Comparison of ENCODE assay signal across 1 cellular context in the genomic region with DNA sequence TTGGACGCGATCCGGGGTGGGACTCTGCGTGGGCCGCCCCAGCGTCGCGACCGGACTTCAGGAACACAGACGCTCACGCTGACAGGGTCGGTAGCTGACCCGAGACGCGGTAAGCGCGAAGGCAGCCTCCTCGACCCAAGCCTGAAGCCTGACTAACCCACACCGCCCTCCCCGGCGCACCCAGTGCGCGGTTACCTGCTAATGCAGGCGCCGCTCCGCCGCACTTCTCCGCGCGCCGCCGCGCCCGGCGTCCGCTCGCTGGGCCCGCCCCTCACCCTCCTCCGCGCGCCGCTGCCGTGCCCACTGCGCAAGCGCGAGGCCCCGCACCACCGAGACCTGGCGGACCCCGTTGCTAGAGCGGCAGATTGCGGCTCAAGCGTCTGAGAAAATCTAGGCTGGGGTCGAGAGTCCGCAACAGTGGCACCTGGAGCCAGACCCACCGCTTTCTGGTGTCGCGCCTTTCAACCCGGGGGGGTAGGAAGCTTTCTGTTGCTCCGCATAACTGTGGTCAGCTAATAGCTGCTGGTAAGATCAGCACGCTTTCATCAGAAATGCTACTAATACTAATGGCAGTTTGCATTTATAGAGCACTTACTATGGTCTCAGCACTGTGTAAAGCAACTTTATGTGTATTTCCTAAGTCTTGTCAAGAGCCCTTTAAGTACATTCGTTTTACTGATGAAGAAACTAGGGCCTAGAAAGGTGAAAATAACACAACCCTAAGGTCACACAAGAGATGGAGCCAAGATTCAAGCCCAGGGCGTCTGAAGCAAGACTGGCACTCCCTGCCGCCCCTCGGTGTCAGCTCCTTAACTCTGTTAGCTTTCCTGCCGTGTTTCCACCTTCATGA.
TF ChIP-seq lines count a peak whose summit lies in the region.

A gene with protein sequence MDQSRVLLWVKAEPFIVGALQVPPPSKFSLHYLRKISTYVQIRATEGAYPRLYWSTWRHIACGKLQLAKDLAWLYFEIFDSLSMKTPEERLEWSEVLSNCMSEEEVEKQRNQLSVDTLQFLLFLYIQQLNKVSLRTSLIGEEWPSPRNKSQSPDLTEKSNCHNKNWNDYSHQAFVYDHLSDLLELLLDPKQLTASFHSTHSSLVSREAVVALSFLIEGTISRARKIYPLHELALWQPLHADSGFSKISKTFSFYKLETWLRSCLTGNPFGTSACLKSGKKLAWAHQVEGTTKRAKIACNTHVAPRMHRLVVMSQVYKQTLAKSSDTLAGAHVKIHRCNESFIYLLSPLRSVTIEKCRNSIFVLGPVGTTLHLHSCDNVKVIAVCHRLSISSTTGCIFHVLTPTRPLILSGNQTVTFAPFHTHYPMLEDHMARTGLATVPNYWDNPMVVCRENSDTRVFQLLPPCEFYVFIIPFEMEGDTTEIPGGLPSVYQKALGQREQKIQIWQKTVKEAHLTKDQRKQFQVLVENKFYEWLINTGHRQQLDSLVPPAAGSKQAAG (minus strand): TSS at position 268 of the 850 bp plus-strand sequence. CDS start 3,010 bp downstream, outside the sequence.

TF ChIP-seq in GM12878, 131 proteins besides CTCF, POLR2A, EP300 and RAD21 (continued from another document and continues in another):
- TF ChIP-seq, protein P1, sequence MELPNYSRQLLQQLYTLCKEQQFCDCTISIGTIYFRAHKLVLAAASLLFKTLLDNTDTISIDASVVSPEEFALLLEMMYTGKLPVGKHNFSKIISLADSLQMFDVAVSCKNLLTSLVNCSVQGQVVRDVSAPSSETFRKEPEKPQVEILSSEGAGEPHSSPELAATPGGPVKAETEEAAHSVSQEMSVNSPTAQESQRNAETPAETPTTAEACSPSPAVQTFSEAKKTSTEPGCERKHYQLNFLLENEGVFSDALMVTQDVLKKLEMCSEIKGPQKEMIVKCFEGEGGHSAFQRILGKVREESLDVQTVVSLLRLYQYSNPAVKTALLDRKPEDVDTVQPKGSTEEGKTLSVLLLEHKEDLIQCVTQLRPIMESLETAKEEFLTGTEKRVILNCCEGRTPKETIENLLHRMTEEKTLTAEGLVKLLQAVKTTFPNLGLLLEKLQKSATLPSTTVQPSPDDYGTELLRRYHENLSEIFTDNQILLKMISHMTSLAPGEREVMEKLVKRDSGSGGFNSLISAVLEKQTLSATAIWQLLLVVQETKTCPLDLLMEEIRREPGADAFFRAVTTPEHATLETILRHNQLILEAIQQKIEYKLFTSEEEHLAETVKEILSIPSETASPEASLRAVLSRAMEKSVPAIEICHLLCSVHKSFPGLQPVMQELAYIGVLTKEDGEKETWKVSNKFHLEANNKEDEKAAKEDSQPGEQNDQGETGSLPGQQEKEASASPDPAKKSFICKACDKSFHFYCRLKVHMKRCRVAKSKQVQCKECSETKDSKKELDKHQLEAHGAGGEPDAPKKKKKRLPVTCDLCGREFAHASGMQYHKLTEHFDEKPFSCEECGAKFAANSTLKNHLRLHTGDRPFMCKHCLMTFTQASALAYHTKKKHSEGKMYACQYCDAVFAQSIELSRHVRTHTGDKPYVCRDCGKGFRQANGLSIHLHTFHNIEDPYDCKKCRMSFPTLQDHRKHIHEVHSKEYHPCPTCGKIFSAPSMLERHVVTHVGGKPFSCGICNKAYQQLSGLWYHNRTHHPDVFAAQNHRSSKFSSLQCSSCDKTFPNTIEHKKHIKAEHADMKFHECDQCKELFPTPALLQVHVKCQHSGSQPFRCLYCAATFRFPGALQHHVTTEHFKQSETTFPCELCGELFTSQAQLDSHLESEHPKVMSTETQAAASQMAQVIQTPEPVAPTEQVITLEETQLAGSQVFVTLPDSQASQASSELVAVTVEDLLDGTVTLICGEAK (IDR thresholded peaks at IDR 0.05; ENCODE audit: borderline replicate concordance) = peak; percentile 70
- TF ChIP-seq TCF12 (IDR thresholded peaks at IDR 0.05; ENCODE audit: low read depth, low read length) (peak; percentile 60; the same call in 1 of the 2 replicates), RB1 (IDR thresholded peaks at IDR 0.05; ENCODE audit: borderline replicate concordance) (peak; percentile 93; the same call in 1 of the 2 replicates), NBN (IDR thresholded peaks at IDR 0.05) (no peak; the same call in 1 of the 2 replicates), BCL11A (IDR thresholded peaks at IDR 0.05; ENCODE audit: low read depth, low read length) (0 out of 2 replicates have a peak, but pooled peaks have one; percentile 12), EZH2 (IDR thresholded peaks at IDR 0.05; ENCODE audit: borderline replicate concordance, control insufficient read depth, low read depth, low read length) (no peak), MXI1 (IDR thresholded peaks at IDR 0.05; ENCODE audit: low read depth, low read length) (peak; percentile 72; the same call in 1 of the 2 replicates), KLF5 (IDR thresholded peaks at IDR 0.05; ENCODE audit: partially characterized antibody) (peak; percentile 77), ASH2L (IDR thresholded peaks at IDR 0.05; ENCODE audit: borderline replicate concordance, low read depth) (peak; percentile 87; the same call in 1 of the 2 replicates), JUND (IDR thresholded peaks at IDR 0.05; ENCODE audit: low read depth, low read length) (0 out of 2 replicates have a peak, but pooled peaks have one; percentile 9), TAF1 (IDR thresholded peaks at IDR 0.05; ENCODE audit: borderline replicate concordance, low read depth, low read length) (peak; percentile 83; the same call in 1 of the 2 replicates), ZSCAN29 (IDR thresholded peaks at IDR 0.05) (no peak), EED (IDR thresholded peaks at IDR 0.05; ENCODE audit: low read depth) (no peak), NFIC (IDR thresholded peaks at IDR 0.05; ENCODE audit: low read depth, low read length) (no peak), EGR1 (IDR thresholded peaks at IDR 0.05; ENCODE audit: borderline replicate concordance in 1 of 2, low read depth in 2 of 2, low read length in 2 of 2) (peak in 1 of 2 experiments; percentile 74; a peak in 2 of 3 replicates), SMARCA5 (IDR thresholded peaks at IDR 0.05) (no peak; the same call in none of the 2 replicates), ATF7 (IDR thresholded peaks at IDR 0.05; ENCODE audit: low read depth) (peak; percentile 42), MTA3 (IDR thresholded peaks at IDR 0.05; ENCODE audit: borderline replicate concordance, low read length) (no peak), MEF2A (IDR thresholded peaks at IDR 0.05; ENCODE audit: insufficient read depth, low read depth, low read length) (no peak), BACH1 (IDR thresholded peaks at IDR 0.05; ENCODE audit: borderline replicate concordance) (peak; percentile 92), IKZF2 (IDR thresholded peaks at IDR 0.05) (no peak), JUNB (IDR thresholded peaks at IDR 0.05) (no peak), KDM1A (IDR thresholded peaks at IDR 0.05; ENCODE audit: borderline replicate concordance) (no peak), ETV6 (conservative IDR thresholded peaks at IDR 0.05 in 1 of 2, IDR thresholded peaks at IDR 0.05 in 1 of 2; ENCODE audit: borderline replicate concordance in 1 of 2, low read depth in 1 of 2) (0 out of 4 replicates have a peak, but pooled peaks of 1 of the 2 experiments have one; percentile 51), BRCA1 (IDR thresholded peaks at IDR 0.05; ENCODE audit: low read depth, low read length) (0 out of 2 replicates have a peak, but pooled peaks have one; percentile 31), RUNX3 (IDR thresholded peaks at IDR 0.05; ENCODE audit: low read length) (peak; percentile 80), POU2F2 (IDR thresholded peaks at IDR 0.05; ENCODE audit: borderline replicate concordance, low read depth, low read length) (peak; percentile 78; the same call in 2 of the 3 replicates), CBX5 (IDR thresholded peaks at IDR 0.05; ENCODE audit: low read depth) (0 out of 2 replicates have a peak, but pooled peaks have one; percentile 41), TARDBP (IDR thresholded peaks at IDR 0.05; ENCODE audit: borderline replicate concordance) (no peak), NR2C1 (IDR thresholded peaks at IDR 0.05) (peak; percentile 66), CEBPB (IDR thresholded peaks at IDR 0.05; ENCODE audit: borderline replicate concordance in 1 of 2, low read depth in 2 of 2, low read length in 2 of 2) (no peak), NRF1 (conservative IDR thresholded peaks at IDR 0.05; ENCODE audit: low read depth, low read length) (peak; percentile 83), NR2F1 (conservative IDR thresholded peaks at IDR 0.05) (peak; percentile 65), SIN3A (IDR thresholded peaks at IDR 0.05; ENCODE audit: low read depth, low read length) (peak; percentile 52; the same call in 1 of the 2 replicates)
- TF ChIP-seq, protein P2, sequence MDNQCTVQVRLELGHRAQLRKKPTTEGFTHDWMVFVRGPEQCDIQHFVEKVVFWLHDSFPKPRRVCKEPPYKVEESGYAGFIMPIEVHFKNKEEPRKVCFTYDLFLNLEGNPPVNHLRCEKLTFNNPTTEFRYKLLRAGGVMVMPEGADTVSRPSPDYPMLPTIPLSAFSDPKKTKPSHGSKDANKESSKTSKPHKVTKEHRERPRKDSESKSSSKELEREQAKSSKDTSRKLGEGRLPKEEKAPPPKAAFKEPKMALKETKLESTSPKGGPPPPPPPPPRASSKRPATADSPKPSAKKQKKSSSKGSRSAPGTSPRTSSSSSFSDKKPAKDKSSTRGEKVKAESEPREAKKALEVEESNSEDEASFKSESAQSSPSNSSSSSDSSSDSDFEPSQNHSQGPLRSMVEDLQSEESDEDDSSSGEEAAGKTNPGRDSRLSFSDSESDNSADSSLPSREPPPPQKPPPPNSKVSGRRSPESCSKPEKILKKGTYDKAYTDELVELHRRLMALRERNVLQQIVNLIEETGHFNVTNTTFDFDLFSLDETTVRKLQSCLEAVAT (IDR thresholded peaks at IDR 0.05) = 0 out of 2 replicates have a peak, but pooled peaks have one; percentile 32
- TF ChIP-seq, protein P3, sequence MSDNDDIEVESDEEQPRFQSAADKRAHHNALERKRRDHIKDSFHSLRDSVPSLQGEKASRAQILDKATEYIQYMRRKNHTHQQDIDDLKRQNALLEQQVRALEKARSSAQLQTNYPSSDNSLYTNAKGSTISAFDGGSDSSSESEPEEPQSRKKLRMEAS (IDR thresholded peaks at IDR 0.05; ENCODE audit: low read depth, low read length) = peak; percentile 81
- TF ChIP-seq, protein P4, sequence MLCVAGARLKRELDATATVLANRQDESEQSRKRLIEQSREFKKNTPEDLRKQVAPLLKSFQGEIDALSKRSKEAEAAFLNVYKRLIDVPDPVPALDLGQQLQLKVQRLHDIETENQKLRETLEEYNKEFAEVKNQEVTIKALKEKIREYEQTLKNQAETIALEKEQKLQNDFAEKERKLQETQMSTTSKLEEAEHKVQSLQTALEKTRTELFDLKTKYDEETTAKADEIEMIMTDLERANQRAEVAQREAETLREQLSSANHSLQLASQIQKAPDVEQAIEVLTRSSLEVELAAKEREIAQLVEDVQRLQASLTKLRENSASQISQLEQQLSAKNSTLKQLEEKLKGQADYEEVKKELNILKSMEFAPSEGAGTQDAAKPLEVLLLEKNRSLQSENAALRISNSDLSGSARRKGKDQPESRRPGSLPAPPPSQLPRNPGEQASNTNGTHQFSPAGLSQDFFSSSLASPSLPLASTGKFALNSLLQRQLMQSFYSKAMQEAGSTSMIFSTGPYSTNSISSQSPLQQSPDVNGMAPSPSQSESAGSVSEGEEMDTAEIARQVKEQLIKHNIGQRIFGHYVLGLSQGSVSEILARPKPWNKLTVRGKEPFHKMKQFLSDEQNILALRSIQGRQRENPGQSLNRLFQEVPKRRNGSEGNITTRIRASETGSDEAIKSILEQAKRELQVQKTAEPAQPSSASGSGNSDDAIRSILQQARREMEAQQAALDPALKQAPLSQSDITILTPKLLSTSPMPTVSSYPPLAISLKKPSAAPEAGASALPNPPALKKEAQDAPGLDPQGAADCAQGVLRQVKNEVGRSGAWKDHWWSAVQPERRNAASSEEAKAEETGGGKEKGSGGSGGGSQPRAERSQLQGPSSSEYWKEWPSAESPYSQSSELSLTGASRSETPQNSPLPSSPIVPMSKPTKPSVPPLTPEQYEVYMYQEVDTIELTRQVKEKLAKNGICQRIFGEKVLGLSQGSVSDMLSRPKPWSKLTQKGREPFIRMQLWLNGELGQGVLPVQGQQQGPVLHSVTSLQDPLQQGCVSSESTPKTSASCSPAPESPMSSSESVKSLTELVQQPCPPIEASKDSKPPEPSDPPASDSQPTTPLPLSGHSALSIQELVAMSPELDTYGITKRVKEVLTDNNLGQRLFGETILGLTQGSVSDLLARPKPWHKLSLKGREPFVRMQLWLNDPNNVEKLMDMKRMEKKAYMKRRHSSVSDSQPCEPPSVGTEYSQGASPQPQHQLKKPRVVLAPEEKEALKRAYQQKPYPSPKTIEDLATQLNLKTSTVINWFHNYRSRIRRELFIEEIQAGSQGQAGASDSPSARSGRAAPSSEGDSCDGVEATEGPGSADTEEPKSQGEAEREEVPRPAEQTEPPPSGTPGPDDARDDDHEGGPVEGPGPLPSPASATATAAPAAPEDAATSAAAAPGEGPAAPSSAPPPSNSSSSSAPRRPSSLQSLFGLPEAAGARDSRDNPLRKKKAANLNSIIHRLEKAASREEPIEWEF (IDR thresholded peaks at IDR 0.05; ENCODE audit: insufficient replicate concordance, low read depth, low read length) = no peak
- TF ChIP-seq, protein P5, sequence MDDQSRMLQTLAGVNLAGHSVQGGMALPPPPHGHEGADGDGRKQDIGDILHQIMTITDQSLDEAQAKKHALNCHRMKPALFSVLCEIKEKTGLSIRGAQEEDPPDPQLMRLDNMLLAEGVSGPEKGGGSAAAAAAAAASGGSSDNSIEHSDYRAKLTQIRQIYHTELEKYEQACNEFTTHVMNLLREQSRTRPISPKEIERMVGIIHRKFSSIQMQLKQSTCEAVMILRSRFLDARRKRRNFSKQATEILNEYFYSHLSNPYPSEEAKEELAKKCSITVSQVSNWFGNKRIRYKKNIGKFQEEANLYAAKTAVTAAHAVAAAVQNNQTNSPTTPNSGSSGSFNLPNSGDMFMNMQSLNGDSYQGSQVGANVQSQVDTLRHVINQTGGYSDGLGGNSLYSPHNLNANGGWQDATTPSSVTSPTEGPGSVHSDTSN (IDR thresholded peaks at IDR 0.05; ENCODE audit: insufficient replicate concordance, low read depth, low read length) = no peak
- TF ChIP-seq, protein P6, sequence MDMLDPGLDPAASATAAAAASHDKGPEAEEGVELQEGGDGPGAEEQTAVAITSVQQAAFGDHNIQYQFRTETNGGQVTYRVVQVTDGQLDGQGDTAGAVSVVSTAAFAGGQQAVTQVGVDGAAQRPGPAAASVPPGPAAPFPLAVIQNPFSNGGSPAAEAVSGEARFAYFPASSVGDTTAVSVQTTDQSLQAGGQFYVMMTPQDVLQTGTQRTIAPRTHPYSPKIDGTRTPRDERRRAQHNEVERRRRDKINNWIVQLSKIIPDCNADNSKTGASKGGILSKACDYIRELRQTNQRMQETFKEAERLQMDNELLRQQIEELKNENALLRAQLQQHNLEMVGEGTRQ (IDR thresholded peaks at IDR 0.05; ENCODE audit: borderline replicate concordance, low read depth, low read length) = no peak
- TF ChIP-seq, protein P7, sequence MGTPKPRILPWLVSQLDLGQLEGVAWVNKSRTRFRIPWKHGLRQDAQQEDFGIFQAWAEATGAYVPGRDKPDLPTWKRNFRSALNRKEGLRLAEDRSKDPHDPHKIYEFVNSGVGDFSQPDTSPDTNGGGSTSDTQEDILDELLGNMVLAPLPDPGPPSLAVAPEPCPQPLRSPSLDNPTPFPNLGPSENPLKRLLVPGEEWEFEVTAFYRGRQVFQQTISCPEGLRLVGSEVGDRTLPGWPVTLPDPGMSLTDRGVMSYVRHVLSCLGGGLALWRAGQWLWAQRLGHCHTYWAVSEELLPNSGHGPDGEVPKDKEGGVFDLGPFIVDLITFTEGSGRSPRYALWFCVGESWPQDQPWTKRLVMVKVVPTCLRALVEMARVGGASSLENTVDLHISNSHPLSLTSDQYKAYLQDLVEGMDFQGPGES (IDR thresholded peaks at IDR 0.05) = peak; percentile 40; the same call in 1 of the 2 replicates
